1 cellular context compared by ENCODE assay signal in genomic region chr13:73335226-73335625, GRCh38.
TF ChIP-seq lines count a peak whose summit lies in the region.

No MANE protein-coding gene starts in this region.

TF ChIP-seq in GM23338, 12 proteins besides CTCF, POLR2A, EP300 and RAD21 (continued from another document):
- no peak for TF ChIP-seq REST (IDR thresholded peaks at IDR 0.05; ENCODE audit: unreplicated experiment)
